14 cellular contexts compared by ENCODE assay signal in the genomic region with DNA sequence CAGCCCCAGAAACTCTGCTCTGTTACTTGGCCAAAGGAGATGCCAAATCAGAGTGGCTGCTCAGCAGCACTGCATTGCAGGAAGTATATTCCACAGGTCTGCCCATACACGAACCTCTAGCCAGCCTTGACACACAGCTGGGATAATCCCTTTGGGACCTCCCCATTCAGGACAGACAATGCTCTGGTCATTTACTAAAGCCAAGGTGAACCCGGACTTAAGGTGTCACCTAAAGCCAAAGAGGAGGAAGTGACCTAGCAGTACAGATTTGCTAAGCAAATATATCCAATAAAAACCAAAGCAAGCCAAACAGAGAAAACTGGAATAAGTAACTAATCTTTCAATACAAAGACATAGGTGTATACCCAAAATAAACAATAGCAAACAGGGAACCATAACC. TPM values are rescaled to one million over a fixed set of nuclear protein-coding genes. Genes with fewer than 3 reads are reported as not detected.
"Had no signal": no experiment of that assay in that cellular context is flagged by ENCODE, and none has a peak within 500 bp of the region (broad histone marks: within the 10 kb centered on the region; RNA-seq: fewer than 3 reads in every experiment).

No MANE protein-coding gene starts in this region.

- H2AFZ ChIP-seq: parathyroid adenoma had no signal

- DNase-seq: activated CD4-positive, alpha-beta T cell treated with anti-CD3 and anti-CD28 coated beads for 1 hour; activated gamma-delta T cell treated with Interleukin-2 at 50 U/mL for 16 hours; activated T-cell treated with anti-CD3 and anti-CD28 coated beads, Interleukin-2, amount 50 U/mL, for 4 hours; amygdala; lower lobe of right lung; naive thymus-derived CD4-positive, alpha-beta T cell; substantia nigra had no signal

- H3K4me1 ChIP-seq: lower lobe of right lung, parathyroid adenoma had no signal

- ATAC-seq: activated T-cell treated with anti-CD3 and anti-CD28 coated beads, Interleukin-2, amount 50 U/mL, for 4 hours; lower lobe of right lung; naive thymus-derived CD4-positive, alpha-beta T cell had no signal

- H3K27me3 Mint-ChIP-seq: naive thymus-derived CD4-positive, alpha-beta T cell; type B pancreatic cell had no signal

- H3K27me3 ChIP-seq: esophagus muscularis mucosa had no signal

- H3K4me3 Mint-ChIP-seq: activated T-cell treated with anti-CD3 and anti-CD28 coated beads, Interleukin-2, amount 50 U/mL, for 4 hours; naive thymus-derived CD4-positive, alpha-beta T cell; T-helper 2 cell treated with Interferon-gamma antibody and Interleukin-4, amounts not matched to agents 5 μg/mL and 100 μg/mL, for 36 hours; type B pancreatic cell had no signal

- H3K9me3 Mint-ChIP-seq: type B pancreatic cell had no signal

- H3K9me3 ChIP-seq: esophagus muscularis mucosa, lower lobe of right lung had no signal

- H3K27ac ChIP-seq: esophagus muscularis mucosa, lower lobe of right lung, parathyroid adenoma, skin epidermis had no signal

- H3K27ac Mint-ChIP-seq: T-helper 2 cell treated with Interferon-gamma antibody and Interleukin-4, amounts not matched to agents 5 μg/mL and 100 μg/mL, for 36 hours; type B pancreatic cell had no signal

- H3K4me3 ChIP-seq: esophagus muscularis mucosa, lower lobe of right lung, skin epidermis had no signal

- H3K9ac ChIP-seq: parathyroid adenoma had no signal

RNA-seq across cellular contexts. Expression of a gene that starts 51.5 kb away (rescaled TPM):
- total RNA-seq: dermis microvascular lymphatic vessel endothelial cell, esophagus muscularis mucosa, fibroblast of villous mesenchyme had no signal
- polyA plus RNA-seq: naive thymus-derived CD4-positive, alpha-beta T cell had no signal
